1 cellular context compared by ENCODE assay signal in the genomic region with DNA sequence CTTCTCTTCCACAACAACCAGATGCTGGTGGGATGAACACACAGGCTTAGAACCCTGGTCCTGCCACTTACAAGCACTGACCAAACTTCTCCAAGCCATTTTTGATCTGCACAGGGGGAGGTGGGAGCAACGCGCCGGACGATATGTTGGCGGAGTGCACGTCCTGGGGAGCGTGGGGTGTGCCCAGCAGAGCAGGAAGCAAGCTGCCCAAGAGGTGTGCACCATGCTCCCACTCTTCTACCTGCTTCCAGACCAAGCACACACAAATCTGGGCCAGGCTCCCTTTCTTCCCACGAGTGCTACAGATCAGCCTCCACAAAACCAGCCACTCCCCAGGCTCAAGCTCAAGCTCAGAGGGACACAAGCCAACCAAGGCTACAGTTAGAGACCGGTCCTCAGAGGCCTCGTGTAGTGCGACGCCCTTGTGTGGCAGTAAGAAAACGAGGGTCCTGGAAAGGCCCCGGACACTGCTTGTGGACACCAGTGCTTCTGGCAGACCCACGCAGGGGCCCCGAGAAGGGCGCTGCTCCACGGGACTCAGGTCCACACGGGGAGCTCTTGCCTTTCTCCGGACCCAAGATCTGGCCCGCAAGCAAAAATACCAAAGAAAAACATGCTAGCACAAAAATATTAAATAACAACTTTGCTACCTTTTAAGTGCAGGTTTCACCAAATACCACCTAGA.
A peak's percentile ranks its signal among the peaks of the same experiment; 100 is the strongest.
TF ChIP-seq lines count a peak whose summit lies in the region.

No MANE protein-coding gene starts in this region.

TF ChIP-seq in K562, 482 proteins besides CTCF, POLR2A, EP300 and RAD21:
- TF ChIP-seq PRPF4 (IDR thresholded peaks at IDR 0.05; ENCODE audit: insufficient read depth, low read depth, low read length, poor library complexity, severe bottlenecking) (no peak), POLR2G (IDR thresholded peaks at IDR 0.05; ENCODE audit: low read depth, low read length) (0 out of 2 replicates have a peak, but pooled peaks have one; percentile 36)
